ENCODE assay signal across 27 cellular contexts in genomic region chr14:92942976-92943710, GRCh38. TPM values are rescaled to one million over a fixed set of nuclear protein-coding genes. Genes with fewer than 3 reads are reported as not detected.
"Had no signal": no experiment of that assay in that cellular context is flagged by ENCODE, and none has a peak within 500 bp of the region (broad histone marks: within the 10 kb centered on the region; RNA-seq: fewer than 3 reads in every experiment).

No MANE protein-coding gene starts in this region.

- DNase-seq: effector CD8-positive, alpha-beta T cell; endodermal cell; foreskin fibroblast; gastrocnemius medialis; mesenchymal stem cell; naive B cell; spleen; stimulated activated CD4-positive, alpha-beta T cell treated with anti-CD3 and anti-CD28 coated beads, Interleukin-4, amount 100 ng/mL, for 4 hours; transverse colon had no signal

- H3K36me3 Mint-ChIP-seq: natural killer cell treated with Interleukin-12 subunit alpha and Interleukin-12 subunit beta and Interleukin-15 and Interleukin-18, amount 100 ng/mL, for 72 hours had no signal

- ATAC-seq: esophagus mucosa; gastrocnemius medialis; left lung; mucosa of descending colon; natural killer cell treated with Interleukin-12 subunit alpha and Interleukin-12 subunit beta and Interleukin-15 and Interleukin-18, amount 100 ng/mL, for 72 hours; stimulated activated memory B cell treated with anti-CD40 and anti-IgM and Interleukin-4, amounts not matched to agents 10 μg/mL and 1 μg/mL and 100 μg/mL, for 72 hours had no signal

- H3K4me1 Mint-ChIP-seq: endodermal cell, mesothelial cell of epicardium, neural crest cell had no signal

- H3K9me3 Mint-ChIP-seq: endodermal cell; mesothelial cell of epicardium; naive B cell; natural killer cell treated with Interleukin-12 subunit alpha and Interleukin-12 subunit beta and Interleukin-15 and Interleukin-18, amount 100 ng/mL, for 72 hours; neural crest cell; stimulated activated memory B cell treated with anti-CD40 and anti-IgM and Interleukin-4, amounts not matched to agents 10 μg/mL and 1 μg/mL and 100 μg/mL, for 72 hours; stimulated activated naive CD8-positive, alpha-beta T cell treated with anti-CD3 and anti-CD28 coated beads, Interleukin-15, Interleukin-2, amounts not matched to agents 100 ng/mL and 50 ng/mL, for 24 hours had no signal

- H3K4me3 Mint-ChIP-seq: endodermal cell; mesothelial cell of epicardium; naive B cell; natural killer cell treated with Interleukin-12 subunit alpha and Interleukin-12 subunit beta and Interleukin-15 and Interleukin-18, amount 100 ng/mL, for 72 hours; neural crest cell; stimulated activated memory B cell treated with anti-CD40 and anti-IgM and Interleukin-4, amounts not matched to agents 10 μg/mL and 1 μg/mL and 100 μg/mL, for 72 hours; stimulated activated naive CD8-positive, alpha-beta T cell treated with anti-CD3 and anti-CD28 coated beads, Interleukin-15, Interleukin-2, amounts not matched to agents 100 ng/mL and 50 ng/mL, for 24 hours had no signal

- H2AFZ ChIP-seq: parathyroid adenoma had no signal

- FAIRE-seq: keratinocyte had no signal

- H3K27ac Mint-ChIP-seq: endodermal cell; mesothelial cell of epicardium; naive B cell; natural killer cell treated with Interleukin-12 subunit alpha and Interleukin-12 subunit beta and Interleukin-15 and Interleukin-18, amount 100 ng/mL, for 72 hours; progenitor cell of endocrine pancreas; stimulated activated memory B cell treated with anti-CD40 and anti-IgM and Interleukin-4, amounts not matched to agents 10 μg/mL and 1 μg/mL and 100 μg/mL, for 72 hours; stimulated activated naive CD8-positive, alpha-beta T cell treated with anti-CD3 and anti-CD28 coated beads, Interleukin-15, Interleukin-2, amounts not matched to agents 100 ng/mL and 50 ng/mL, for 24 hours had no signal

- H3K27me3 ChIP-seq: gastrocnemius medialis, left lung, spleen, suprapubic skin, transverse colon, vagina had no signal

- H3K4me1 ChIP-seq: gastrocnemius medialis, left lung, spleen had no signal

- H3K4me3 ChIP-seq: gastrocnemius medialis, left lung, mucosa of descending colon, skin epidermis, spleen, suprapubic skin, transverse colon, vagina had no signal

- H3K9ac ChIP-seq: parathyroid adenoma had no signal

- H3K36me3 ChIP-seq: gastrocnemius medialis, transverse colon had no signal

- H3K27ac ChIP-seq: epithelial cell of prostate, gastrocnemius medialis, left lung, parathyroid adenoma, spleen, suprapubic skin, transverse colon, vagina had no signal

- H3K27me3 Mint-ChIP-seq: naive B cell; natural killer cell treated with Interleukin-12 subunit alpha and Interleukin-12 subunit beta and Interleukin-15 and Interleukin-18, amount 100 ng/mL, for 72 hours; progenitor cell of endocrine pancreas; stimulated activated memory B cell treated with anti-CD40 and anti-IgM and Interleukin-4, amounts not matched to agents 10 μg/mL and 1 μg/mL and 100 μg/mL, for 72 hours; stimulated activated naive CD8-positive, alpha-beta T cell treated with anti-CD3 and anti-CD28 coated beads, Interleukin-15, Interleukin-2, amounts not matched to agents 100 ng/mL and 50 ng/mL, for 24 hours had no signal

- H3K9me3 ChIP-seq: gastrocnemius medialis, left lung, mucosa of descending colon, spleen, suprapubic skin, transverse colon, vagina had no signal

RNA-seq across cellular contexts. Expression of gene CHGA, which starts 20.2 kb away (rescaled TPM):
- total RNA-seq: lung microvascular endothelial cell; mesothelial cell of epicardium; natural killer cell treated with Interleukin-12 subunit alpha and Interleukin-12 subunit beta and Interleukin-15 and Interleukin-18, amount 100 ng/mL, for 72 hours; osteoblast; spleen; ureter had no signal
